Comparison of ENCODE assay signal across 8 cellular contexts in genomic region chr1:230067871-230068814, GRCh38. TPM values are rescaled to one million over a fixed set of nuclear protein-coding genes. Genes with fewer than 3 reads are reported as not detected.
DNase-seq lines count a peak whose midpoint lies in the region; ATAC-seq and TF ChIP-seq lines count a peak whose summit lies in the region.

No MANE protein-coding gene starts in this region.

- H3K4me1 ChIP-seq in skeletal muscle satellite cell (ENCODE audit: control insufficient read depth, insufficient read depth, low read length), result peaks cover 26% of the 10 kb centered on the region

- DNase-seq in AG09309 (ENCODE audit: low read depth) (no peak), T-helper 1 cell (peak in 3 of 5 donors; percentile 17 to 20 (median 18)), cardiac fibroblast (ENCODE audit: low read depth in 2 of 2) (peak in 1 of 2 donors; percentile 37), islet precursor cell (peak; percentile 74)

- TF ChIP-seq CTCF in AG09309 (IDR thresholded peaks at IDR 0.05; ENCODE audit: control insufficient read depth, insufficient read depth, low read depth, low read length, missing control alignments) (peak; percentile 13), cardiac fibroblast (IDR thresholded peaks at IDR 0.05; ENCODE audit: low read depth, low read length) (peak; percentile 8)

- H3K9ac ChIP-seq in skeletal muscle satellite cell (ENCODE audit: low read depth, low read length), result peak overlapping the region; percentile 95

- no peaks in the 10 kb centered on the region for H3K27me3 ChIP-seq in skeletal muscle satellite cell (ENCODE audit: control insufficient read depth, insufficient read depth, low read length)

- H3K36me3 ChIP-seq in skeletal muscle satellite cell (ENCODE audit: insufficient read depth, low read length), result no peaks in the 10 kb centered on the region

- H3K4me3 ChIP-seq in AG09309 (ENCODE audit: control insufficient read depth, low read depth, low read length), result peak overlapping the region; percentile 73
- peak overlapping the region; percentile 72 to 87 for H3K4me3 ChIP-seq in cardiac fibroblast (replicated peaks in 1 of 2; ENCODE audit: low read depth in 2 of 2, low read length in 2 of 2)
- peak overlapping the region; percentile 98 for H3K4me3 ChIP-seq in skeletal muscle satellite cell (ENCODE audit: low read length)

- peak overlapping the region; percentile 83 for H3K4me2 ChIP-seq in skeletal muscle satellite cell (ENCODE audit: low read length)

- no peaks in the 10 kb centered on the region for H3K9me3 ChIP-seq in skeletal muscle satellite cell (replicated peaks; ENCODE audit: low read length)

- ATAC-seq in GM21723 (IDR thresholded peaks at IDR 0.05; ENCODE audit: unreplicated experiment) (peak; percentile 10), GM18858 (IDR thresholded peaks at IDR 0.05; ENCODE audit: unreplicated experiment) (no peak), HG03521 (IDR thresholded peaks at IDR 0.05; ENCODE audit: unreplicated experiment) (no peak)

RNA-seq across cellular contexts. Expression of gene GALNT2, which starts 1.1 kb away (rescaled TPM):
- 64.9 and 78.3 TPM in 2 replicates for total RNA-seq in skeletal muscle satellite cell (2012; rRNA removed)
